Comparison of ENCODE assay signal across 10 cellular contexts in genomic region chr1:63316540-63316939, GRCh38. TPM values are rescaled to one million over a fixed set of nuclear protein-coding genes. Genes with fewer than 3 reads are reported as not detected.
DNase-seq lines count a peak whose midpoint lies in the region; TF ChIP-seq lines count a peak whose summit lies in the region.
"Had no signal": no experiment of that assay in that cellular context is flagged by ENCODE, and none has a peak within 500 bp of the region (broad histone marks: within the 10 kb centered on the region; RNA-seq: fewer than 3 reads in every experiment).

No MANE protein-coding gene starts in this region.

- H3K4me2 ChIP-seq in OCI-LY7 (ENCODE audit: low read length) (peak overlapping the region; percentile 95; the same call in 1 of the 2 replicates), hepatocyte (peak overlapping the region; percentile 98)

- H3K4me3 ChIP-seq in OCI-LY7 (ENCODE audit: low read depth, low read length, poor library complexity, severe bottlenecking) (no peak overlapping the region), hepatocyte (no peak overlapping the region), stomach (peak overlapping the region in 3 of 4 donors; percentile 48 to 67 (median 62))

- no peak for TF ChIP-seq POLR2A in stomach (IDR thresholded peaks at IDR 0.05)

- H3K79me2 ChIP-seq in OCI-LY7 (ENCODE audit: insufficient read depth, low read depth, low read length), result no peaks in the 10 kb centered on the region
- H3K79me2 ChIP-seq in hepatocyte, result no peaks in the 10 kb centered on the region

- H3K9me3 Mint-ChIP-seq in activated T-cell treated with anti-CD3 and anti-CD28 coated beads, Interleukin-2, amount 50 U/mL, for 24 hours, result peaks cover 9% of the 10 kb centered on the region

- no peaks in the 10 kb centered on the region for H3K9me2 ChIP-seq in OCI-LY7 (ENCODE audit: insufficient read depth, low read length)
- no peaks in the 10 kb centered on the region for H3K9me2 ChIP-seq in hepatocyte (replicated peaks; ENCODE audit: insufficient read depth)

- intact Hi-C loops in OCI-LY7 (cut with micrococcal nuclease; ENCODE audit: unreplicated experiment) (loop anchor here (2.0 kb wide), 1 partner anchor 124 kb away; no protein-coding TSS in a partner anchor), stomach (cut with DNase I; ENCODE audit: low total_unique reads) (no loop called here)

- H3K27me3 Mint-ChIP-seq in activated T-cell treated with anti-CD3 and anti-CD28 coated beads, Interleukin-2, amount 50 U/mL, for 24 hours, result peaks cover 83% of the 10 kb centered on the region

- no peak overlapping the region for H3K4me3 Mint-ChIP-seq in activated T-cell treated with anti-CD3 and anti-CD28 coated beads, Interleukin-2, amount 50 U/mL, for 24 hours

- TF ChIP-seq CTCF in OCI-LY7 (conservative IDR thresholded peaks at IDR 0.05; ENCODE audit: low read length) (no peak), hepatocyte (IDR thresholded peaks at IDR 0.05; ENCODE audit: poor library complexity) (no peak), stomach (IDR thresholded peaks at IDR 0.05) (no peak)

- H3K27me3 ChIP-seq in hepatocyte (peaks cover 92% of the 10 kb centered on the region), stomach (peaks cover 44 to 91% (median 72%) of the 10 kb centered on the region in 3 donors)

- no TSS peak for BruUV-seq in OCI-LY7 (replicated peaks; lab: Mats Ljungman, UMichigan)

- peaks cover 32% of the 10 kb centered on the region for H3K4me1 Mint-ChIP-seq in activated T-cell treated with anti-CD3 and anti-CD28 coated beads, Interleukin-2, amount 50 U/mL, for 24 hours (ENCODE audit: low read depth)

- peak overlapping the region; percentile 98; the same call in 1 of the 2 replicates for H2AFZ ChIP-seq in OCI-LY7 (ENCODE audit: low read length)
- no peak overlapping the region for H2AFZ ChIP-seq in hepatocyte

- H3K27ac Mint-ChIP-seq in activated T-cell treated with anti-CD3 and anti-CD28 coated beads, Interleukin-2, amount 50 U/mL, for 24 hours, result peak overlapping the region; percentile 6

- H3K9me3 ChIP-seq in OCI-LY7 (ENCODE audit: low read length), result no peaks in the 10 kb centered on the region
- H3K9me3 ChIP-seq in hepatocyte (ENCODE audit: low read depth), result no peaks in the 10 kb centered on the region
- peaks cover 0 to 31% (median 16%) of the 10 kb centered on the region in 4 donors for H3K9me3 ChIP-seq in stomach

- CTCF ChIA-PET in OCI-LY7 (lab: Charles Lee; ENCODE audit: unreplicated experiment), result no interaction called here

- no peaks in the 10 kb centered on the region for H3K36me3 Mint-ChIP-seq in activated T-cell treated with anti-CD3 and anti-CD28 coated beads, Interleukin-2, amount 50 U/mL, for 24 hours (ENCODE audit: low read depth)

- H3K36me3 ChIP-seq in OCI-LY7 (ENCODE audit: insufficient read depth, low read length) (no peaks in the 10 kb centered on the region), hepatocyte (replicated peaks; ENCODE audit: insufficient read depth, low read depth) (no peaks in the 10 kb centered on the region), stomach (no peaks in the 10 kb centered on the region)

- POLR2A ChIA-PET in OCI-LY7 (lab: Charles Lee), result no interaction called here

- H3K4me1 ChIP-seq in OCI-LY7 (ENCODE audit: insufficient read depth, low read length, poor library complexity, severe bottlenecking) (peaks cover 10% of the 10 kb centered on the region), hepatocyte (ENCODE audit: insufficient read depth) (peaks cover 9% of the 10 kb centered on the region), stomach (peaks cover 0 to 39% (median 26%) of the 10 kb centered on the region in 4 donors)

- 53% methylated on average over 25 of the region's 26 CpGs for WGBS in hepatocyte (ENCODE audit: low lambda C conversion rate, missing lambda C conversion rate)
- 35 to 52% (median 40%) methylated on average over 26 of the region's 26 CpGs for WGBS in stomach, 5 donors

- H4K20me1 ChIP-seq in OCI-LY7 (ENCODE audit: insufficient read depth, low read length), result no peaks in the 10 kb centered on the region
- H4K20me1 ChIP-seq in hepatocyte (ENCODE audit: insufficient read depth, poor library complexity, severe bottlenecking), result no peaks in the 10 kb centered on the region

- DNase-seq in activated T-cell treated with anti-CD3 and anti-CD28 coated beads, Interleukin-2, amount 50 U/mL, for 24 hours, result no peak
- DNase-seq in activated T-cell treated with anti-CD3 and anti-CD28 coated beads for 4 hours, result no peak
- DNase-seq in OCI-LY7 (ENCODE audit: low spot score), result no peak
- DNase-seq in hepatocyte (ENCODE audit: low spot score), result no peak
- no peak for DNase-seq in stomach
- DNase-seq in COLO668 (lab: John Stamatoyannopoulos, UW; ENCODE audit: unreplicated experiment), result no peak
- no peak for DNase-seq in GDM1 (lab: John Stamatoyannopoulos, UW)
- no peak for DNase-seq in NCI-H1436 (lab: John Stamatoyannopoulos, UW)
- DNase-seq: amygdala had no signal

- no peak for TF ChIP-seq EP300 in stomach (IDR thresholded peaks at IDR 0.05)

- H3K27ac ChIP-seq in OCI-LY7 (ENCODE audit: low read depth, low read length, poor library complexity, severe bottlenecking) (no peak overlapping the region), hepatocyte (no peak overlapping the region), stomach (peak overlapping the region in 1 of 5 donors; percentile 34)

RNA-seq across cellular contexts. Expression of gene FOXD3, which starts 5.8 kb away (rescaled TPM):
- 0.06 TPM in 1 of 2 replicates, not detected in the other for total RNA-seq in OCI-LY7 (2014; rRNA removed; shearing (Covaris generic))
- not detected in 2 replicates for total RNA-seq in OCI-LY7 (2022)
- not detected in 2 replicates for total RNA-seq in hepatocyte
- polyA plus RNA-seq in hepatocyte, result not detected in 2 replicates
- total RNA-seq in stomach, result 1 to 10 TPM in 1 of 5 donors, under 1 TPM in 1, not detected in 3; 0.92 to 1.2 TPM
- under 1 TPM in 1 of 3 donors, not detected in 2; 0.48 TPM for polyA plus RNA-seq in stomach
- total RNA-seq: epithelial cell of proximal tubule had no signal

RNA-seq across cellular contexts. Expression of gene ALG6, which starts 50.9 kb away (rescaled TPM):
- 29.3 TPM in 2 replicates for total RNA-seq in OCI-LY7 (2014; rRNA removed; shearing (Covaris generic))
- total RNA-seq in OCI-LY7 (2022) (31.6 and 34.1 TPM in 2 replicates), hepatocyte (20.7 and 21.8 TPM in 2 replicates), stomach (10 to 100 TPM in 4 of 5 donors, 1 to 10 TPM in 1; 8.5 to 32.7 (median 10.4) TPM)
- polyA plus RNA-seq in hepatocyte (12.4 and 18.3 TPM in 2 replicates), stomach (10 to 100 TPM in 1 of 3 donors, 1 to 10 TPM in 2; 3.6 to 13.1 (median 4.0) TPM)

Comparison
In these comparisons a context has a peak if more than half of its experiments do, and no peak if none do; other contexts are left out.
1. H3K4me3 ChIP-seq: peak in stomach (3 of 4); none in OCI-LY7 (single experiment) and hepatocyte (single experiment).